ENCODE assay signal across 8 cellular contexts in genomic region chr3:195542691-195543641, GRCh38. TPM values are rescaled to one million over a fixed set of nuclear protein-coding genes. Genes with fewer than 3 reads are reported as not detected.
A peak's percentile ranks its signal among the peaks of the same experiment; 100 is the strongest.
DNase-seq lines count a peak whose midpoint lies in the region; ATAC-seq and TF ChIP-seq lines count a peak whose summit lies in the region.

TSS of gene PPP1R2 (minus strand) at chr3:195543325. CDS start at chr3:195543025, 300 bp downstream.

- H3K9ac ChIP-seq in HUES48 (ENCODE audit: low read depth, low read length) (peak within 1 kb of the TSS; percentile 76), NT2/D1 (ENCODE audit: insufficient read length, low read depth) (peak within 1 kb of the TSS; percentile 94)

- H3K4me1 ChIP-seq in Caco-2 (peaks cover 57% of the 10 kb centered on the region), HUES48 (ENCODE audit: control insufficient read depth, insufficient read depth, low read length) (peaks cover 18% of the 10 kb centered on the region), NT2/D1 (ENCODE audit: insufficient read depth, insufficient read length) (peaks cover 6% of the 10 kb centered on the region)

- H3K27ac ChIP-seq in HUES48 (ENCODE audit: low read depth, low read length), result peak within 1 kb of the TSS; percentile 79

- no peaks in the 10 kb centered on the region for H3K27me3 ChIP-seq in Caco-2 (replicated peaks; ENCODE audit: control insufficient read depth, insufficient read depth, low read length)
- peaks cover 27% of the 10 kb centered on the region for H3K27me3 ChIP-seq in HUES48 (ENCODE audit: control insufficient read depth, insufficient read depth, low read length)
- H3K27me3 ChIP-seq in NT2/D1 (ENCODE audit: insufficient read depth, insufficient read length), result peaks cover 29% of the 10 kb centered on the region

- H3K36me3 ChIP-seq in Caco-2 (ENCODE audit: control insufficient read depth, insufficient read depth, low read length), result no peaks in the 10 kb centered on the region
- H3K36me3 ChIP-seq in HUES48 (ENCODE audit: control insufficient read depth, insufficient read depth, low read length), result no peaks in the 10 kb centered on the region
- H3K36me3 ChIP-seq in NT2/D1 (ENCODE audit: insufficient read depth, insufficient read length, low read length), result peaks cover 7% of the 10 kb centered on the region

- TF ChIP-seq CTCF in Caco-2 (IDR thresholded peaks at IDR 0.05; ENCODE audit: insufficient read depth in 1 of 2, low read depth in 1 of 2, low read length in 1 of 2, severe bottlenecking in 1 of 2, unreplicated experiment in 1 of 2), result no peak

- H3K4me3 ChIP-seq in Caco-2 (ENCODE audit: low read depth, low read length) (peak within 1 kb of the TSS; percentile 79), HUES48 (ENCODE audit: low read depth, low read length) (peak within 1 kb of the TSS; percentile 93), NT2/D1 (ENCODE audit: insufficient read length, low read depth) (peak within 1 kb of the TSS; percentile 82)

- peak; percentile 89 to 94 for DNase-seq in Caco-2
- DNase-seq in NT2/D1 (ENCODE audit: low read depth, low spot score), result peak; percentile 76
- peak; percentile 93 for DNase-seq in activated CD8-positive, alpha-beta memory T cell treated with anti-CD3 and anti-CD28 coated beads, Interleukin-2, amount 50 U/mL, for 4 hours
- peak; percentile 94 for DNase-seq in midbrain (lab: John Stamatoyannopoulos, UW)
- DNase-seq in stimulated activated CD8-positive, alpha-beta memory T cell treated with anti-CD3 and anti-CD28 coated beads, Interleukin-15, amount 100 ng/mL, for 48 hours (ENCODE audit: low read depth in 2 of 2), result peak; percentile 83 to 85

- H3K9me3 Mint-ChIP-seq in Caco-2 (ENCODE audit: unreplicated experiment), result no peaks in the 10 kb centered on the region

- H3K27me3 Mint-ChIP-seq in Caco-2 (ENCODE audit: insufficient read depth, unreplicated experiment), result no peaks in the 10 kb centered on the region

- peak within 1 kb of the TSS; percentile 90 for H3K27ac Mint-ChIP-seq in Caco-2 (ENCODE audit: unreplicated experiment)

- intact Hi-C loops in Caco-2 (cut with micrococcal nuclease; ENCODE audit: unreplicated experiment), result no loop called here

- peak; percentile 68 for ATAC-seq in GM21390 (IDR thresholded peaks at IDR 0.05; ENCODE audit: unreplicated experiment)

- BruUV-seq in Caco-2 (replicated peaks; lab: Mats Ljungman, UMichigan), result no TSS peak

- in situ Hi-C loops in endometrial microvascular endothelial cells (cut with HindIII; ENCODE audit: inconsistent ontology term, low pct_unique_long_range_greater_than_20kb, low sequenced_read_pairs), result no loop called here

- CTCF ChIA-PET in Caco-2 (lab: Charles Lee), result interaction anchor here (0.6 to 2.5 kb wide), 4 partner anchors 20 to 273 kb away, joined by 3 to 13 read pairs (median 3); partner anchors contain the start of gene XXYLT1

- H3K4me3 Mint-ChIP-seq in Caco-2 (ENCODE audit: unreplicated experiment), result peak within 1 kb of the TSS; percentile 67

- POLR2A ChIA-PET in Caco-2 (lab: Charles Lee), result interaction anchor here (0.5 to 1.9 kb wide), 7 partner anchors 10 to 1302 kb away, joined by 3 to 6 read pairs (median 3); partner anchors contain the start of gene APOD

- peaks cover 31% of the 10 kb centered on the region for H3K4me1 Mint-ChIP-seq in Caco-2 (ENCODE audit: low read depth, unreplicated experiment)

- H3K9me3 ChIP-seq in Caco-2 (no peaks in the 10 kb centered on the region), HUES48 (ENCODE audit: control insufficient read depth, insufficient read depth, low read length) (no peaks in the 10 kb centered on the region), NT2/D1 (ENCODE audit: insufficient read depth, low read length) (no peaks in the 10 kb centered on the region)

- H3K36me3 Mint-ChIP-seq in Caco-2 (ENCODE audit: insufficient read depth, unreplicated experiment), result peaks cover 16% of the 10 kb centered on the region

RNA-seq across cellular contexts. Expression of gene PPP1R2, which starts in this region (rescaled TPM):
- 135 and 150 TPM in 2 replicates for total RNA-seq in Caco-2 (2022)
- 28.6 TPM for total RNA-seq in endometrial microvascular endothelial cells (ENCODE audit: inconsistent ontology term)

Comparison
In these comparisons a context has a peak if more than half of its experiments do, and no peak if none do; other contexts are left out.
1. Peak in every context shown above with its lines: DNase-seq, ATAC-seq, H3K4me3 ChIP-seq and H3K27ac ChIP-seq.